ENCODE assay signal across 22 cellular contexts in the genomic region with DNA sequence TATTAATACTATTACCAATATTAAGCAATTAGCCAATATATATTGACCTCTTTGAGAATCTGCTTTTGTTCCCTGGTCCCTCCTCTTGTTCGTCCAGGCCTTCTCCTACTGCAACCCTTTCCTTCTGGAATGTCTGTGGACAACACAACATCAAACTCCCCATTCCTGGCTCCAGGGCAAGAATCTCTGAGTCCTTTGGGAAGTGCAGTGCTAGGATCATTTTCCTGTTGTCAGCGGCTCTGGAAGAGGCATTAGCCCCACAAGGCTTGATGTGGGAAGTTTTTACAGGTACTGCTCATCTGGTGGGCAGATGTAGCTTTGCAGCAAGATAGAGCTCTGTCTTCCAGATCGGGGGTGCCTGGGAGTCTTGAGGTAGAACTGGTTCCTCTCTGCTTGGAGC.
DNase-seq lines count a peak whose midpoint lies in the region; ATAC-seq and TF ChIP-seq lines count a peak whose summit lies in the region.
"Had no signal": no experiment of that assay in that cellular context is flagged by ENCODE, and none has a peak within 500 bp of the region (broad histone marks: within the 10 kb centered on the region; RNA-seq: fewer than 3 reads in every experiment).

No MANE protein-coding gene starts in this region.

- H3K79me1 ChIP-seq in trophoblast cell (ENCODE audit: low read length): peaks cover 27% of the 10 kb centered on the region

- 49% methylated on average over 3 of the region's 3 CpGs for WGBS in right cardiac atrium
- WGBS in gastroesophageal sphincter (ENCODE audit: low coverage in 1 of 2), 2 donors: 27% methylated on average over 2 of the region's 3 CpGs; no CpG with 5 or more reads in 1 of the 2 donors
- WGBS in trophoblast cell (ENCODE audit: extremely low coverage, insufficient coverage, insufficient read length): no CpG with 5 or more reads among the region's 3 CpGs

- DNase-seq in left ventricle myocardium inferior (no peak), right cardiac atrium (no peak), trophoblast cell (peak in 1 of 2 donors; percentile 10), upper lobe of right lung (no peak), BE2C (no peak), LoVo (ENCODE audit: low spot score) (no peak)
- no peak for DNase-seq in stimulated activated CD4-positive, alpha-beta T cell treated with anti-CD3 and anti-CD28 coated beads, Interleukin-2, amount 100 ng/mL, for 24 hours
- DNase-seq: 8988T; activated CD4-positive, CD25-positive, alpha-beta regulatory T cell treated with anti-CD3 and anti-CD28 coated beads, Interleukin-2, amount 50 U/mL, for 72 hours; activated CD8-positive, alpha-beta T cell treated with anti-CD3 and anti-CD28 coated beads for 36 hours; activated effector memory CD4-positive, alpha-beta T cell treated with Interleukin-2 at 50 U/mL for 16 hours; activated naive CD8-positive, alpha-beta T cell treated with anti-CD3 and anti-CD28 coated beads for 36 hours; activated T-cell treated with anti-CD3 and anti-CD28 coated beads for 4 hours; effector CD4-positive, alpha-beta T cell; kidney; NCI-H1694; NCI-H526 treated with DMSO at 0.1 percent for 48 hours; stimulated activated CD4-positive, alpha-beta T cell treated with anti-CD3 and anti-CD28 coated beads, Interleukin-4, amount 100 ng/mL, for 4 hours; stimulated activated naive CD8-positive, alpha-beta T cell treated with anti-CD3 and anti-CD28 coated beads, Interleukin-15, Interleukin-2, amounts not matched to agents 100 U/mL and 50 U/mL, for 24 hours had no signal

- peaks cover 2% of the 10 kb centered on the region for H3K79me2 ChIP-seq in trophoblast cell (ENCODE audit: control insufficient read depth, insufficient read depth, low read length, poor library complexity)

- peak overlapping the region; percentile 3 for H3K14ac ChIP-seq in trophoblast cell (ENCODE audit: low read length)

- H3K4me3 ChIP-seq in left ventricle myocardium inferior: no peak overlapping the region
- H3K4me3 ChIP-seq in right cardiac atrium (ENCODE audit: low read length): no peak overlapping the region
- no peak overlapping the region for H3K4me3 ChIP-seq in gastroesophageal sphincter
- H3K4me3 ChIP-seq in trophoblast cell (ENCODE audit: low read depth, low read length): no peak overlapping the region
- H3K4me3 ChIP-seq in upper lobe of right lung: no peak overlapping the region
- no peak overlapping the region for H3K4me3 ChIP-seq in BE2C (ENCODE audit: low read depth, low read length)
- H3K4me3 ChIP-seq: upper lobe of left lung had no signal

- peaks cover 67% of the 10 kb centered on the region for H3K4me1 ChIP-seq in left ventricle myocardium inferior
- peaks cover 15% of the 10 kb centered on the region for H3K4me1 ChIP-seq in right cardiac atrium (ENCODE audit: control insufficient read depth, insufficient read depth, low read length)
- peaks cover 6 to 88% (median 48%) of the 10 kb centered on the region in 3 donors for H3K4me1 ChIP-seq in gastroesophageal sphincter
- peaks cover 42 to 54% of the 10 kb centered on the region in 2 experiments for H3K4me1 ChIP-seq in trophoblast cell (ENCODE audit: control insufficient read depth in 1 of 2, insufficient read depth in 2 of 2, low read length in 2 of 2)
- peaks cover 40% of the 10 kb centered on the region for H3K4me1 ChIP-seq in upper lobe of right lung
- H3K4me1 ChIP-seq in BE2C: peaks cover 32% of the 10 kb centered on the region

- H3K18ac ChIP-seq in trophoblast cell (ENCODE audit: low read length): no peak overlapping the region

- intact Hi-C loops in left ventricle myocardium inferior (cut with micrococcal nuclease) (no loop called here), right cardiac atrium (cut with DNase I) (no loop called here), upper lobe of right lung (cut with DNase I) (no loop called here)

- peak overlapping the region; percentile 45 for H2BK120ac ChIP-seq in trophoblast cell (ENCODE audit: insufficient read depth, low read length, poor library complexity)

- H3K36me3 ChIP-seq in left ventricle myocardium inferior: no peaks in the 10 kb centered on the region
- no peaks in the 10 kb centered on the region for H3K36me3 ChIP-seq in gastroesophageal sphincter
- H3K36me3 ChIP-seq in trophoblast cell (ENCODE audit: control insufficient read depth in 1 of 2, insufficient read depth in 2 of 2, low read length in 2 of 2): no peaks in the 10 kb centered on the region
- H3K36me3 ChIP-seq in upper lobe of right lung: no peaks in the 10 kb centered on the region
- H3K36me3 ChIP-seq in BE2C: no peaks in the 10 kb centered on the region
- H3K36me3 ChIP-seq: upper lobe of left lung had no signal

- H3K4me2 ChIP-seq in trophoblast cell (ENCODE audit: low read length): peak overlapping the region; percentile 41
- H3K4me2 ChIP-seq: KMS-11 had no signal

- ATAC-seq in right cardiac atrium (no peak), gastroesophageal sphincter (no peak), upper lobe of right lung (no peak)
- ATAC-seq: activated CD8-positive, alpha-beta T cell treated with anti-CD3 and anti-CD28 coated beads for 36 hours; stimulated activated naive CD8-positive, alpha-beta T cell treated with anti-CD3 and anti-CD28 coated beads, Interleukin-15, Interleukin-2, amounts not matched to agents 100 U/mL and 50 U/mL, for 24 hours had no signal

- peaks cover 15% of the 10 kb centered on the region for H3K27me3 ChIP-seq in left ventricle myocardium inferior (ENCODE audit: low read depth)
- H3K27me3 ChIP-seq in right cardiac atrium (ENCODE audit: control insufficient read depth, insufficient read depth): no peaks in the 10 kb centered on the region
- no peaks in the 10 kb centered on the region for H3K27me3 ChIP-seq in gastroesophageal sphincter
- H3K27me3 ChIP-seq in trophoblast cell (ENCODE audit: insufficient read depth, low read length): no peaks in the 10 kb centered on the region
- H3K27me3 ChIP-seq in upper lobe of right lung: no peaks in the 10 kb centered on the region
- H3K27me3 ChIP-seq in BE2C: no peaks in the 10 kb centered on the region
- H3K27me3 ChIP-seq: upper lobe of left lung had no signal

- no peak overlapping the region for H4K12ac ChIP-seq in trophoblast cell (ENCODE audit: low read depth, low read length)

- TF ChIP-seq CTCF in left ventricle myocardium inferior (IDR thresholded peaks at IDR 0.05; ENCODE audit: borderline replicate concordance) (no peak), gastroesophageal sphincter (IDR thresholded peaks at IDR 0.05) (no peak), upper lobe of right lung (IDR thresholded peaks at IDR 0.05) (no peak), BE2C (IDR thresholded peaks at IDR 0.05; ENCODE audit: low read depth, low read length) (no peak)

- no peak for TF ChIP-seq POLR2A in gastroesophageal sphincter (IDR thresholded peaks at IDR 0.05)

- no peak overlapping the region for H2AK5ac ChIP-seq in trophoblast cell (ENCODE audit: low read length)

- H2BK5ac ChIP-seq in trophoblast cell (ENCODE audit: low read depth, low read length, poor library complexity): peak overlapping the region; percentile 12

- no peak overlapping the region for H3K4ac ChIP-seq in trophoblast cell (ENCODE audit: low read depth, low read length)

- no peaks in the 10 kb centered on the region for H3K9me3 ChIP-seq in left ventricle myocardium inferior (replicated peaks)
- H3K9me3 ChIP-seq in right cardiac atrium (ENCODE audit: control insufficient read depth, low read length): no peaks in the 10 kb centered on the region
- H3K9me3 ChIP-seq in gastroesophageal sphincter: no peaks in the 10 kb centered on the region
- H3K9me3 ChIP-seq in trophoblast cell (ENCODE audit: insufficient read depth, low read depth, low read length): no peaks in the 10 kb centered on the region
- no peaks in the 10 kb centered on the region for H3K9me3 ChIP-seq in upper lobe of right lung
- no peaks in the 10 kb centered on the region for H3K9me3 ChIP-seq in BE2C
- H3K9me3 ChIP-seq: upper lobe of left lung had no signal

- no peak for TF ChIP-seq EP300 in gastroesophageal sphincter (IDR thresholded peaks at IDR 0.05)

- H3K23ac ChIP-seq in trophoblast cell (ENCODE audit: low read length): no peak overlapping the region

- H4K8ac ChIP-seq in trophoblast cell (ENCODE audit: low read depth, low read length): no peak overlapping the region

- H2AFZ ChIP-seq in trophoblast cell (ENCODE audit: insufficient read depth, low read length, poor library complexity): no peak overlapping the region

- H4K91ac ChIP-seq in trophoblast cell (ENCODE audit: low read depth, low read length): peak overlapping the region; percentile 40

- H3K27ac ChIP-seq in left ventricle myocardium inferior (replicated peaks) (peak overlapping the region; percentile 34), right cardiac atrium (ENCODE audit: low read length) (no peak overlapping the region), gastroesophageal sphincter (peak overlapping the region in 3 of 4 donors; percentile 67 to 82 (median 79)), trophoblast cell (ENCODE audit: low read depth, low read length) (peak overlapping the region; percentile 91), upper lobe of right lung (peak overlapping the region; percentile 26)
- H3K27ac ChIP-seq: KMS-11 had no signal

- peak overlapping the region; percentile 24 for H2BK12ac ChIP-seq in trophoblast cell (ENCODE audit: low read length)

- no peak overlapping the region for H3K9ac ChIP-seq in trophoblast cell (ENCODE audit: low read length)
- H3K9ac ChIP-seq: KMS-11 had no signal
